ENCODE assay signal across 28 cellular contexts in the genomic region with DNA sequence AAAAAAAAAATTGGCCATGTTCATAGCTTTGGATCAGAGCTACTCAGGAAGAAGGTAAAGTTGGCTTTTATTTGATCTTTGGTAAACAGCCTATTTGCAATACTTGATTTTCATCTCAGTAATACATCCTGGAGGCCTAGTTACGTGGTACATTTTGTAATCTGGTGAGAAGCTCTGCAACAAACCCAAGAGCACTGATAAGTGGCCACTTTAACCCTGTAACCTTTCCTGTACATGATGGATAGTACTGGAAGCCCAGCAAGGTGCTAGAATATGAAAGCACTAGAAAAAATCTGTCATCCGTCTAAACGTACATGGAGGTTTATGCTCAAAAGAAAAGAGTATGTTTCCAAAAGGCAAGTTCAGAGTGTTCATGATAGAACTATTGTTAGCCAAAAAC.
"Had no signal": no experiment of that assay in that cellular context is flagged by ENCODE, and none has a peak within 500 bp of the region (broad histone marks: within the 10 kb centered on the region; RNA-seq: fewer than 3 reads in every experiment).

No MANE protein-coding gene starts in this region.

- H3K9me3 ChIP-seq: ascending aorta, breast epithelium, esophagus muscularis mucosa, gastrocnemius medialis had no signal

- H3K4me1 ChIP-seq: breast epithelium had no signal

- H3K27me3 ChIP-seq: ascending aorta, breast epithelium, cardiac muscle cell, dorsolateral prefrontal cortex, esophagus muscularis mucosa, foreskin keratinocyte, gastrocnemius medialis had no signal

- DNase-seq: activated CD4-positive, alpha-beta memory T cell treated with anti-CD3 and anti-CD28 coated beads for 36 hours; activated CD4-positive, alpha-beta T cell treated with anti-CD3 and anti-CD28 coated beads for 36 hours; activated CD4-positive, alpha-beta T cell treated with anti-CD3 and anti-CD28 coated beads, Interleukin-2, amount 10 ng/mL, durations not matched to agents 24 days and 14 days; activated CD4-positive, CD25-positive, alpha-beta regulatory T cell; activated CD4-positive, CD25-positive, alpha-beta regulatory T cell treated with anti-CD3 and anti-CD28 coated beads, Interleukin-2, amount 50 U/mL, for 72 hours; activated CD8-positive, alpha-beta memory T cell treated with anti-CD3 and anti-CD28 coated beads, Interleukin-2, amount 10 ng/mL, durations not matched to agents 7 days and 5 days; activated CD8-positive, alpha-beta memory T cell treated with anti-CD3 and anti-CD28 coated beads, Interleukin-2, amount 50 U/mL, for 4 hours; activated CD8-positive, alpha-beta T cell treated with anti-CD3 and anti-CD28 coated beads, Interleukin-2, amount 10 ng/mL, durations not matched to agents 7 days and 5 days; activated effector memory CD4-positive, alpha-beta T cell treated with anti-CD3 and anti-CD28 coated beads, Interleukin-2, amount 50 U/mL, for 16 hours; activated naive CD4-positive, alpha-beta T cell treated with anti-CD3 and anti-CD28 coated beads for 36 hours; activated naive CD8-positive, alpha-beta T cell treated with anti-CD3 and anti-CD28 coated beads, Interleukin-2, amount 10 ng/mL, durations not matched to agents 7 days and 5 days; activated T-cell treated with anti-CD3 and anti-CD28 coated beads, Interleukin-2, amount 50 U/mL, for 1 hour; activated T-cell treated with anti-CD3 and anti-CD28 coated beads, Interleukin-2, amount 50 U/mL, for 48 hours; dorsolateral prefrontal cortex; effector memory CD4-positive, alpha-beta T cell; endodermal cell; gastrocnemius medialis; head of caudate nucleus; T-helper 1 cell; T-helper 17 cell; T1000 had no signal

- H3K36me3 ChIP-seq: ascending aorta, breast epithelium, cardiac muscle cell, esophagus muscularis mucosa, gastrocnemius medialis had no signal

- ATAC-seq: activated CD4-positive, alpha-beta T cell treated with anti-CD3 and anti-CD28 coated beads for 36 hours; activated CD8-positive, alpha-beta memory T cell treated with anti-CD3 and anti-CD28 coated beads, Interleukin-2, amount 10 ng/mL, durations not matched to agents 7 days and 5 days; activated CD8-positive, alpha-beta T cell treated with anti-CD3 and anti-CD28 coated beads, Interleukin-2, amount 10 ng/mL, durations not matched to agents 7 days and 5 days; activated naive CD4-positive, alpha-beta T cell treated with anti-CD3 and anti-CD28 coated beads, Interleukin-2, amount 50 U/mL, for 72 hours; gastrocnemius medialis; T-helper 17 cell had no signal

- H3K4me3 ChIP-seq: ascending aorta, breast epithelium, cardiac muscle cell, coronary artery, dorsolateral prefrontal cortex, esophagus muscularis mucosa, gastrocnemius medialis had no signal

- H3K27ac ChIP-seq: ascending aorta, breast epithelium, cardiac muscle cell, coronary artery, dorsolateral prefrontal cortex, esophagus muscularis mucosa, foreskin keratinocyte, gastrocnemius medialis had no signal
